21 cellular contexts compared by ENCODE assay signal in genomic region chr14:98684486-98684885, GRCh38.
A peak's percentile ranks its signal among the peaks of the same experiment; 100 is the strongest.
DNase-seq lines count a peak whose midpoint lies in the region; ATAC-seq and TF ChIP-seq lines count a peak whose summit lies in the region.
"Had no signal": no experiment of that assay in that cellular context is flagged by ENCODE, and none has a peak within 500 bp of the region (broad histone marks: within the 10 kb centered on the region; RNA-seq: fewer than 3 reads in every experiment).

No MANE protein-coding gene starts in this region.

- H3K9me3 ChIP-seq in esophagus muscularis mucosa (no peaks in the 10 kb centered on the region), neuronal stem cell (replicated peaks in 1 of 2; ENCODE audit: control insufficient read depth in 2 of 2, insufficient read depth in 1 of 2, low read depth in 1 of 2, low read length in 2 of 2) (no peaks in the 10 kb centered on the region)
- H3K9me3 ChIP-seq: Caco-2, HAP-1 had no signal

- POLR2A ChIA-PET in HEK293T (lab: Yijun Ruan, JAX) = no interaction called here

- intact Hi-C loops in activated CD4-positive, alpha-beta T cell treated with anti-CD3 and anti-CD28 coated beads, Interleukin-2, amount 10 ng/mL, durations not matched to agents 24 days and 14 days (cut with micrococcal nuclease) = no loop called here
- intact Hi-C loops in esophagus muscularis mucosa (cut with DNase I) = no loop called here

- no peak for TF ChIP-seq EP300 in esophagus muscularis mucosa (IDR thresholded peaks at IDR 0.05)

- H3K23ac ChIP-seq in neuronal stem cell (ENCODE audit: low read depth, low read length, poor library complexity) = no peak overlapping the region

- no peak for ATAC-seq in GM21423 (IDR thresholded peaks at IDR 0.05; ENCODE audit: unreplicated experiment)
- ATAC-seq: CD8-positive, alpha-beta T cell; GM12878; GM23338 had no signal

- no peak overlapping the region for H2BK12ac ChIP-seq in neuronal stem cell (ENCODE audit: low read length)

- H2BK5ac ChIP-seq in neuronal stem cell (ENCODE audit: low read length) = no peak overlapping the region

- H3K27me3 ChIP-seq in esophagus muscularis mucosa (no peaks in the 10 kb centered on the region), neuronal stem cell (ENCODE audit: control insufficient read depth in 3 of 3, insufficient read depth in 3 of 3, low read depth in 1 of 3, low read length in 3 of 3) (no peaks in the 10 kb centered on the region)
- H3K27me3 ChIP-seq: BLaER1 had no signal

- H4K91ac ChIP-seq in neuronal stem cell (ENCODE audit: low read depth, low read length, poor library complexity) = no peak overlapping the region

- H3K27me3 Mint-ChIP-seq in activated CD4-positive, alpha-beta T cell treated with anti-CD3 and anti-CD28 coated beads, Interleukin-2, amount 10 ng/mL, durations not matched to agents 24 days and 14 days = no peaks in the 10 kb centered on the region
- H3K27me3 Mint-ChIP-seq: B cell had no signal

- H3K4me3 ChIP-seq in esophagus muscularis mucosa = no peak overlapping the region
- no peak overlapping the region for H3K4me3 ChIP-seq in neuronal stem cell (ENCODE audit: low read length in 2 of 2)
- H3K4me3 ChIP-seq: BLaER1, GM12878, GM23338, HAP-1 had no signal

- no peak overlapping the region for H2BK120ac ChIP-seq in neuronal stem cell (ENCODE audit: low read depth, low read length)

- H3K4me3 Mint-ChIP-seq in activated CD4-positive, alpha-beta T cell treated with anti-CD3 and anti-CD28 coated beads, Interleukin-2, amount 10 ng/mL, durations not matched to agents 24 days and 14 days = no peak overlapping the region
- H3K4me3 Mint-ChIP-seq: B cell; CD4-positive, CD25-positive, alpha-beta regulatory T cell; CD8-positive, alpha-beta T cell; GM23338 had no signal

- no peak overlapping the region for H3K14ac ChIP-seq in neuronal stem cell (ENCODE audit: low read length)

- H4K8ac ChIP-seq in neuronal stem cell (ENCODE audit: low read depth, low read length) = no peak overlapping the region

- peak; percentile 42 for DNase-seq in activated CD4-positive, alpha-beta T cell treated with anti-CD3 and anti-CD28 coated beads, Interleukin-2, amount 10 ng/mL, durations not matched to agents 24 days and 14 days
- DNase-seq in activated CD4-positive, alpha-beta T cell treated with anti-CD3 and anti-CD28 coated beads, Interleukin-2, amount 50 U/mL, for 1 hour = no peak
- DNase-seq in esophagus muscularis mucosa (ENCODE audit: extremely low spot score) (peak; percentile 79), neuronal stem cell (ENCODE audit: low spot score) (no peak), amniotic stem cell (lab: John Stamatoyannopoulos, UW) (no peak), HEK293T (ENCODE audit: extremely low spot score) (no peak)
- DNase-seq: Caco-2; CD4-positive, CD25-positive, alpha-beta regulatory T cell; CD8-positive, alpha-beta T cell; DMS 273 treated with DMSO at 0.1 percent for 48 hours; DMS79; EL; GDM1 had no signal

- H3K4ac ChIP-seq in neuronal stem cell (ENCODE audit: low read length) = no peak overlapping the region

- H3K36me3 Mint-ChIP-seq in activated CD4-positive, alpha-beta T cell treated with anti-CD3 and anti-CD28 coated beads, Interleukin-2, amount 10 ng/mL, durations not matched to agents 24 days and 14 days (ENCODE audit: low read depth) = no peaks in the 10 kb centered on the region
- H3K36me3 Mint-ChIP-seq: CD8-positive, alpha-beta T cell had no signal

- CTCF ChIA-PET in HEK293T (lab: Yijun Ruan, JAX) = no interaction called here

- H3K4me1 ChIP-seq in esophagus muscularis mucosa = no peaks in the 10 kb centered on the region
- peaks cover 0 to 1% of the 10 kb centered on the region in 2 donors for H3K4me1 ChIP-seq in neuronal stem cell (ENCODE audit: control insufficient read depth in 2 of 2, insufficient read depth in 1 of 2, low read depth in 1 of 2, low read length in 2 of 2)
- H3K4me1 ChIP-seq: BLaER1, Caco-2, HAP-1 had no signal

- no CpG with 5 or more reads among the region's 3 CpGs for WGBS in esophagus muscularis mucosa
- WGBS in neuronal stem cell (ENCODE audit: extremely low coverage in 2 of 2, insufficient read length in 2 of 2, insufficient replicate concordance in 1 of 2), 2 donors = no CpG with 5 or more reads among the region's 3 CpGs

- H3K4me1 Mint-ChIP-seq in activated CD4-positive, alpha-beta T cell treated with anti-CD3 and anti-CD28 coated beads, Interleukin-2, amount 10 ng/mL, durations not matched to agents 24 days and 14 days = no peaks in the 10 kb centered on the region
- H3K4me1 Mint-ChIP-seq: B cell, GM23338 had no signal

- no peak overlapping the region for H3K9ac ChIP-seq in neuronal stem cell (ENCODE audit: low read depth, low read length, poor library complexity)
- H3K9ac ChIP-seq: BLaER1 had no signal

- H3K27ac Mint-ChIP-seq in activated CD4-positive, alpha-beta T cell treated with anti-CD3 and anti-CD28 coated beads, Interleukin-2, amount 10 ng/mL, durations not matched to agents 24 days and 14 days = no peak overlapping the region
- H3K27ac Mint-ChIP-seq: B cell; CD4-positive, CD25-positive, alpha-beta regulatory T cell; CD8-positive, alpha-beta T cell; GM23338 had no signal

- no peak overlapping the region for H3K4me2 ChIP-seq in neuronal stem cell (ENCODE audit: insufficient read depth, low read length, poor library complexity, severe bottlenecking)
- H3K4me2 ChIP-seq: BLaER1, GM23338 had no signal

- H2AFZ ChIP-seq in neuronal stem cell (ENCODE audit: low read length) = no peak overlapping the region
- H2AFZ ChIP-seq: GM23338 had no signal

- no peaks in the 10 kb centered on the region for H3K36me3 ChIP-seq in esophagus muscularis mucosa
- no peaks in the 10 kb centered on the region for H3K36me3 ChIP-seq in neuronal stem cell (replicated peaks in 1 of 2; ENCODE audit: control insufficient read depth in 2 of 2, insufficient read depth in 2 of 2, low read length in 2 of 2)
- H3K36me3 ChIP-seq: BLaER1, HAP-1 had no signal

- no peak for TF ChIP-seq CTCF in esophagus muscularis mucosa (IDR thresholded peaks at IDR 0.05)

- no peaks in the 10 kb centered on the region for H3K79me1 ChIP-seq in neuronal stem cell (ENCODE audit: low read depth, low read length)

- H2BK15ac ChIP-seq in neuronal stem cell (ENCODE audit: low read length) = no peak overlapping the region

- H3K9me3 Mint-ChIP-seq in activated CD4-positive, alpha-beta T cell treated with anti-CD3 and anti-CD28 coated beads, Interleukin-2, amount 10 ng/mL, durations not matched to agents 24 days and 14 days = no peaks in the 10 kb centered on the region
- H3K9me3 Mint-ChIP-seq: CD8-positive, alpha-beta T cell; GM23338 had no signal

- H3K27ac ChIP-seq in esophagus muscularis mucosa (replicated peaks in 1 of 4) (no peak overlapping the region), neuronal stem cell (replicated peaks; ENCODE audit: low read length) (no peak overlapping the region)
- H3K27ac ChIP-seq: 22Rv1, BLaER1, C4-2B had no signal

- H2AK5ac ChIP-seq in neuronal stem cell (ENCODE audit: low read depth, low read length) = no peak overlapping the region

- H3K18ac ChIP-seq in neuronal stem cell (ENCODE audit: low read length) = peak overlapping the region; percentile 44

- TF ChIP-seq POLR2A in esophagus muscularis mucosa (IDR thresholded peaks at IDR 0.05; ENCODE audit: low read depth) = no peak

TF ChIP-seq in HEK293T, 16 proteins besides CTCF, POLR2A, EP300 and RAD21:
- TF ChIP-seq BHLHE40 (IDR thresholded peaks at IDR 0.05; ENCODE audit: borderline replicate concordance) (no peak), FOXK2 (IDR thresholded peaks at IDR 0.05) (no peak), ELF4 (IDR thresholded peaks at IDR 0.05) (no peak), NFRKB (IDR thresholded peaks at IDR 0.05) (no peak), LEF1 (IDR thresholded peaks at IDR 0.05; ENCODE audit: borderline replicate concordance) (no peak), L3MBTL2 (conservative IDR thresholded peaks at IDR 0.05) (no peak), ARNT (IDR thresholded peaks at IDR 0.05) (no peak), PKNOX1 (IDR thresholded peaks at IDR 0.05) (no peak), SUZ12 (IDR thresholded peaks at IDR 0.05) (no peak), HDGF (IDR thresholded peaks at IDR 0.05; ENCODE audit: borderline replicate concordance) (no peak), FOXM1 (IDR thresholded peaks at IDR 0.05; ENCODE audit: borderline replicate concordance) (no peak), FOXA1 (IDR thresholded peaks at IDR 0.05) (no peak), CTBP1 (IDR thresholded peaks at IDR 0.05; ENCODE audit: borderline replicate concordance) (no peak), SP1 (IDR thresholded peaks at IDR 0.05) (no peak), ZNF384 (IDR thresholded peaks at IDR 0.05) (no peak), TARDBP (IDR thresholded peaks at IDR 0.05) (no peak)

Comparison
In these comparisons a context has a peak if more than half of its experiments do, and no peak if none do; other contexts are left out.
1. DNase-seq: peak in activated CD4-positive, alpha-beta T cell treated with anti-CD3 and anti-CD28 coated beads, Interleukin-2, amount 10 ng/mL, durations not matched to agents 24 days and 14 days (single experiment) and esophagus muscularis mucosa (single experiment); none in activated CD4-positive, alpha-beta T cell treated with anti-CD3 and anti-CD28 coated beads, Interleukin-2, amount 50 U/mL, for 1 hour (single experiment), neuronal stem cell (single experiment), amniotic stem cell (single experiment) and HEK293T (single experiment).